10 cellular contexts compared by ENCODE assay signal in the genomic region with DNA sequence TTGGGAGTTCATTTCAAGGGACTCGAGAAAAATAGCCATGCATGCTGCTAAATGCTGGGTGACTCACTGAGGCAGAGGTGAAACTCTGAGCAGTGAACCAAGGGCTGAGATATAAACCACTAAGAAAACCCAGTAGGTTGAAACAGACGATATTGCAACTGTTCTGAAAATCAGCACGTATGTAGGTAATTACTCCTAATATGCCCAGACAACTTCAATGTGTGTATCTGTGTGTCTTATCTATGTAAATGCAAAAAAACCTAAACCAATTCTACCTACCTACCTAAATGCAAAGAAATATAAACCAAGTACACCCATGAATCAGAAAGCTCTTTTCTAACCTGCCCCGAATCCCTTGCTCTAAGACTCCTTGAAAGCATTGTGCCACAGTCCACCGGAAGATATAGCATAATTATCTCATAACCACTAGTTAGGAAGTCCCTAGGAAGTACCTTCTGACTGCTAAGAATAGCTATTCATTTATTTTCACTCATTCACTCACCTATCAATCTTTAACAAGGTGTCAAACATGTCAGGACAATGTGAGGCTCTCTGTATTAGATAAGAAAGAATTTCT.
DNase-seq lines count a peak whose midpoint lies in the region; ATAC-seq and TF ChIP-seq lines count a peak whose summit lies in the region.
"Had no signal": no experiment of that assay in that cellular context is flagged by ENCODE, and none has a peak within 500 bp of the region (broad histone marks: within the 10 kb centered on the region; RNA-seq: fewer than 3 reads in every experiment).

No MANE protein-coding gene starts in this region.

- H2AFZ ChIP-seq in neural cell (ENCODE audit: low read depth, low read length) = no peak overlapping the region

- peak overlapping the region; percentile 25 for H3K27ac ChIP-seq in neural cell (ENCODE audit: low read length)
- H3K27ac ChIP-seq: cardiac muscle cell had no signal

- TF ChIP-seq CTCF in neural cell (IDR thresholded peaks at IDR 0.05; ENCODE audit: poor library complexity, severe bottlenecking) = no peak
- TF ChIP-seq CTCF in natural killer cell (IDR thresholded peaks at IDR 0.05) = no peak

- peak overlapping the region; percentile 2 for H3K27ac Mint-ChIP-seq in activated CD4-positive, alpha-beta T cell treated with anti-CD3 and anti-CD28 coated beads for 36 hours
- H3K27ac Mint-ChIP-seq in natural killer cell = no peak overlapping the region

- peaks cover 21% of the 10 kb centered on the region for H3K36me3 Mint-ChIP-seq in activated CD4-positive, alpha-beta T cell treated with anti-CD3 and anti-CD28 coated beads for 36 hours (ENCODE audit: low read depth)
- H3K36me3 Mint-ChIP-seq in natural killer cell = peaks cover 13% of the 10 kb centered on the region

- no peaks in the 10 kb centered on the region for H3K27me3 ChIP-seq in neural cell (ENCODE audit: insufficient read depth, low read depth, low read length)
- H3K27me3 ChIP-seq: cardiac muscle cell had no signal

- CTCF ChIA-PET in activated CD4-positive, alpha-beta T cell treated with anti-CD3 and anti-CD28 coated beads for 36 hours (lab: Charles Lee) = interaction anchor here (0.7 to 0.9 kb wide), 4 partner anchors 10 to 827 kb away, joined by 3 to 5 read pairs (median 4); no protein-coding TSS in a partner anchor

- peak overlapping the region; percentile 24 for H3K4me3 ChIP-seq in neural cell (ENCODE audit: low read length)
- H3K4me3 ChIP-seq: cardiac muscle cell had no signal

- H3K9me3 ChIP-seq in neural cell (ENCODE audit: low read length) = no peaks in the 10 kb centered on the region

- intact Hi-C loops in activated CD4-positive, alpha-beta T cell treated with anti-CD3 and anti-CD28 coated beads for 36 hours (cut with DNase I, micrococcal nuclease) = no loop called here
- intact Hi-C loops in left colon (cut with DNase I, micrococcal nuclease) = no loop called here
- intact Hi-C loops in natural killer cell (cut with micrococcal nuclease) = no loop called here

- H4K20me1 ChIP-seq in neural cell (ENCODE audit: insufficient read depth) = no peaks in the 10 kb centered on the region

- H3K9me3 Mint-ChIP-seq in activated CD4-positive, alpha-beta T cell treated with anti-CD3 and anti-CD28 coated beads for 36 hours (ENCODE audit: low read depth) = peaks cover 10% of the 10 kb centered on the region
- peaks cover 4% of the 10 kb centered on the region in 2 donors for H3K9me3 Mint-ChIP-seq in natural killer cell

- peaks cover 16% of the 10 kb centered on the region for H3K4me1 Mint-ChIP-seq in activated CD4-positive, alpha-beta T cell treated with anti-CD3 and anti-CD28 coated beads for 36 hours
- peaks cover 4 to 13% of the 10 kb centered on the region in 2 donors for H3K4me1 Mint-ChIP-seq in natural killer cell

- peak; percentile 78 for ATAC-seq in activated CD4-positive, alpha-beta T cell treated with anti-CD3 and anti-CD28 coated beads for 36 hours
- ATAC-seq in GM21723 (IDR thresholded peaks at IDR 0.05; ENCODE audit: unreplicated experiment) (peak; percentile 80), HG03432 (IDR thresholded peaks at IDR 0.05; ENCODE audit: unreplicated experiment) (peak; percentile 88), left colon (no peak), natural killer cell (no peak)

- no peak overlapping the region for H3K9ac ChIP-seq in neural cell (ENCODE audit: low read length)

- H3K79me2 ChIP-seq in neural cell (replicated peaks; ENCODE audit: insufficient read depth, low read length) = no peaks in the 10 kb centered on the region

- H3K9me2 ChIP-seq in neural cell (ENCODE audit: insufficient read depth, low read length) = no peaks in the 10 kb centered on the region

- no peaks in the 10 kb centered on the region for H3K36me3 ChIP-seq in neural cell (ENCODE audit: insufficient read depth, low read length)
- H3K36me3 ChIP-seq: cardiac muscle cell had no signal

- TF ChIP-seq EP300 in neural cell (conservative IDR thresholded peaks at IDR 0.05; ENCODE audit: poor library complexity, severe bottlenecking) = peak; percentile 90

- H3F3A ChIP-seq in neural cell (ENCODE audit: insufficient read depth, low read length, poor library complexity, severe bottlenecking) = no peaks in the 10 kb centered on the region

- no peak overlapping the region for H3K4me2 ChIP-seq in neural cell (ENCODE audit: low read length)

- no peak overlapping the region for H3K4me3 Mint-ChIP-seq in activated CD4-positive, alpha-beta T cell treated with anti-CD3 and anti-CD28 coated beads for 36 hours
- no peak overlapping the region for H3K4me3 Mint-ChIP-seq in natural killer cell

- no peak for TF ChIP-seq RAD21 in neural cell (conservative IDR thresholded peaks at IDR 0.05)

- no peak for DNase-seq in activated CD4-positive, alpha-beta T cell treated with anti-CD3 and anti-CD28 coated beads for 36 hours
- no peak for DNase-seq in activated CD4-positive, alpha-beta T cell treated with anti-CD3 and anti-CD28 coated beads, Interleukin-2, amount 50 U/mL, for 1 hour
- DNase-seq in activated gamma-delta T cell treated with Interleukin-2 at 50 U/mL for 16 hours (no peak), left colon (no peak), natural killer cell (no peak)
- DNase-seq: NCI-H446 treated with DMSO at 0.1 percent for 48 hours had no signal

- POLR2A ChIA-PET in activated CD4-positive, alpha-beta T cell treated with anti-CD3 and anti-CD28 coated beads for 36 hours (lab: Charles Lee) = no interaction called here

- H3K27me3 Mint-ChIP-seq in activated CD4-positive, alpha-beta T cell treated with anti-CD3 and anti-CD28 coated beads for 36 hours = no peaks in the 10 kb centered on the region
- no peaks in the 10 kb centered on the region for H3K27me3 Mint-ChIP-seq in natural killer cell (ENCODE audit: low read depth in 2 of 2)

TF ChIP-seq in neural cell, 6 proteins besides CTCF, POLR2A, EP300 and RAD21:
- TF ChIP-seq TAF1 (IDR thresholded peaks at IDR 0.05; ENCODE audit: low read depth) (no peak), POLR2AphosphoS5 (IDR thresholded peaks at IDR 0.05) (peak; percentile 52)

Comparison
In these comparisons a context has a peak if more than half of its experiments do, and no peak if none do; other contexts are left out.
1. ATAC-seq: peak in activated CD4-positive, alpha-beta T cell treated with anti-CD3 and anti-CD28 coated beads for 36 hours (single experiment), GM21723 (single experiment) and HG03432 (single experiment); none in left colon (single experiment) and natural killer cell (0 of 3).